ENCODE assay signal across 8 cellular contexts in the genomic region with DNA sequence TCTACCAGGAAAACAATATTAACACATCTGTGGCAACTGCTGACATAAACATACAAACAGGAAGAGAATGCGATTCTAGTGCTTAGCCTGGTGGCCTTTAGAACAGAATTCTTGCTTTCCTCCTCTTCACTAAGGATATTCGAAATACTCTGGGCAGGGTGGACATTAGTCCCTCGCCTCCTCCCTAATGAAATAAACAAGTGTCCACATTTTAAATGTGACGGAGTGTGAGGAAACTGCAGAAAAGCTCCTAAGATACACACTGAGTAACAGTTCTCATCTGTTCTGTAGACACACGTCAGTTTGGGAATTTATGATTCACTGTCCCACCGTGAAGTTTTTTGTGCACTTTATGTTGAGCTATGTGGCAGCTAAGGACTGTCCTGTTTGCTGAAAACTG. TPM values are rescaled to one million over a fixed set of nuclear protein-coding genes. Genes with fewer than 3 reads are reported as not detected.
DNase-seq lines count a peak whose midpoint lies in the region; ATAC-seq, FAIRE-seq and TF ChIP-seq lines count a peak whose summit lies in the region.

No MANE protein-coding gene starts in this region.

- CTCF ChIA-PET in CD8-positive, alpha-beta T cell (lab: Charles Lee): interaction anchor here (0.6 kb wide), 1 partner anchor 937 kb away, joined by 3 read pairs; no protein-coding TSS in a partner anchor
- CTCF ChIA-PET in HEK293 (lab: Yijun Ruan, JAX): interaction anchor here (1.0 to 1.2 kb wide), 2 partner anchors 9 to 57 kb away, joined by 3 to 5 read pairs; no protein-coding TSS in a partner anchor

- TF ChIP-seq CTCF in CD8-positive, alpha-beta T cell (IDR thresholded peaks at IDR 0.05): no peak
- TF ChIP-seq CTCF in HEK293 (tag by site-specific recombination; IDR thresholded peaks at IDR 0.05) (no peak), hepatocyte (IDR thresholded peaks at IDR 0.05; ENCODE audit: poor library complexity) (no peak)

- H3K27me3 ChIP-seq in CD8-positive, alpha-beta T cell (ENCODE audit: insufficient read depth, low read length): peaks cover 4% of the 10 kb centered on the region
- H3K27me3 ChIP-seq in hepatocyte: no peaks in the 10 kb centered on the region

- H3K27me3 Mint-ChIP-seq in CD8-positive, alpha-beta T cell (ENCODE audit: low read depth): peaks cover 50% of the 10 kb centered on the region
- peaks cover 23% of the 10 kb centered on the region for H3K27me3 Mint-ChIP-seq in activated T-helper 1 cell treated with anti-CD3 and anti-CD28 coated beads, Interleukin-12 subunit alpha, Interleukin-12 subunit beta, Interleukin-2, Interleukin-4 antibody, amounts not matched to agents 30 ng/mL and 10 ng/mL and 1 ng/mL, durations not matched to agents 14 hours and 24 hours and 36 hours (ENCODE audit: insufficient read depth)

- H3K4me3 Mint-ChIP-seq in CD8-positive, alpha-beta T cell: peak overlapping the region; percentile 51
- peak overlapping the region; percentile 81 for H3K4me3 Mint-ChIP-seq in activated T-helper 1 cell treated with anti-CD3 and anti-CD28 coated beads, Interleukin-12 subunit alpha, Interleukin-12 subunit beta, Interleukin-2, Interleukin-4 antibody, amounts not matched to agents 30 ng/mL and 10 ng/mL and 1 ng/mL, durations not matched to agents 14 hours and 24 hours and 36 hours

- H3K4me1 Mint-ChIP-seq in CD8-positive, alpha-beta T cell (ENCODE audit: low read depth): peaks cover 18% of the 10 kb centered on the region
- peaks cover 17% of the 10 kb centered on the region for H3K4me1 Mint-ChIP-seq in activated T-helper 1 cell treated with anti-CD3 and anti-CD28 coated beads, Interleukin-12 subunit alpha, Interleukin-12 subunit beta, Interleukin-2, Interleukin-4 antibody, amounts not matched to agents 30 ng/mL and 10 ng/mL and 1 ng/mL, durations not matched to agents 14 hours and 24 hours and 36 hours (ENCODE audit: low read depth)

- intact Hi-C loops in CD8-positive, alpha-beta T cell (cut with DNase I, micrococcal nuclease): no loop called here
- intact Hi-C loops in activated T-helper 1 cell treated with anti-CD3 and anti-CD28 coated beads, Interleukin-12 subunit alpha, Interleukin-12 subunit beta, Interleukin-2, Interleukin-4 antibody, amounts not matched to agents 30 ng/mL and 10 ng/mL and 1 ng/mL, durations not matched to agents 14 hours and 24 hours and 36 hours (cut with micrococcal nuclease): no loop called here

- WGBS in hepatocyte (ENCODE audit: low lambda C conversion rate, missing lambda C conversion rate): 11% methylated on average over 6 of the region's 6 CpGs

- ATAC-seq in CD8-positive, alpha-beta T cell: no peak
- ATAC-seq in GM18520 (IDR thresholded peaks at IDR 0.05; ENCODE audit: unreplicated experiment): no peak

- no peaks in the 10 kb centered on the region for H3K36me3 Mint-ChIP-seq in CD8-positive, alpha-beta T cell
- no peaks in the 10 kb centered on the region for H3K36me3 Mint-ChIP-seq in activated T-helper 1 cell treated with anti-CD3 and anti-CD28 coated beads, Interleukin-12 subunit alpha, Interleukin-12 subunit beta, Interleukin-2, Interleukin-4 antibody, amounts not matched to agents 30 ng/mL and 10 ng/mL and 1 ng/mL, durations not matched to agents 14 hours and 24 hours and 36 hours (ENCODE audit: low read depth)

- no peaks in the 10 kb centered on the region for H3K36me3 ChIP-seq in CD8-positive, alpha-beta T cell (ENCODE audit: insufficient read depth, low read length)
- no peaks in the 10 kb centered on the region for H3K36me3 ChIP-seq in HEK293 (ENCODE audit: control insufficient read depth in 2 of 2, insufficient read depth in 1 of 2, low read length in 2 of 2)
- H3K36me3 ChIP-seq in hepatocyte (replicated peaks; ENCODE audit: insufficient read depth, low read depth): no peaks in the 10 kb centered on the region

- no peak overlapping the region for H3K27ac Mint-ChIP-seq in CD8-positive, alpha-beta T cell
- H3K27ac Mint-ChIP-seq in activated T-helper 1 cell treated with anti-CD3 and anti-CD28 coated beads, Interleukin-12 subunit alpha, Interleukin-12 subunit beta, Interleukin-2, Interleukin-4 antibody, amounts not matched to agents 30 ng/mL and 10 ng/mL and 1 ng/mL, durations not matched to agents 14 hours and 24 hours and 36 hours: peak overlapping the region; percentile 37

- POLR2A ChIA-PET in CD8-positive, alpha-beta T cell (lab: Charles Lee): no interaction called here
- POLR2A ChIA-PET in HEK293 (lab: Yijun Ruan, JAX): interaction anchor here (0.8 kb wide), 1 partner anchor 58 kb away, joined by 5 read pairs; no protein-coding TSS in a partner anchor

- no peaks in the 10 kb centered on the region for H4K20me1 ChIP-seq in hepatocyte (ENCODE audit: insufficient read depth, poor library complexity, severe bottlenecking)

- no peak overlapping the region for H3K27ac ChIP-seq in CD8-positive, alpha-beta T cell (ENCODE audit: low read depth, low read length)
- H3K27ac ChIP-seq in HEK293 (ENCODE audit: extremely low read depth, low read depth, low read length) (no peak overlapping the region; the same call in 1 of the 2 replicates), hepatocyte (peak overlapping the region; percentile 93)

- peak overlapping the region; percentile 74 for H3K4me2 ChIP-seq in hepatocyte

- DNase-seq in CD8-positive, alpha-beta T cell: no peak
- DNase-seq in activated T-helper 1 cell treated with anti-CD3 and anti-CD28 coated beads, Interleukin-12 subunit alpha, Interleukin-12 subunit beta, Interleukin-2, Interleukin-4 antibody, amounts not matched to agents 30 ng/mL and 10 ng/mL and 1 ng/mL, durations not matched to agents 14 hours and 24 hours and 36 hours (ENCODE audit: low spot score): no peak
- DNase-seq in hepatocyte (ENCODE audit: low spot score) (peak; percentile 23), skeletal muscle cell (ENCODE audit: low read depth) (no peak), frontal cortex (ENCODE audit: low spot score in 2 of 2) (no peak)
- DNase-seq in central memory CD4-positive, alpha-beta T cell: no peak

- H3K9me2 ChIP-seq in hepatocyte (replicated peaks; ENCODE audit: insufficient read depth): no peaks in the 10 kb centered on the region

- peaks cover 9% of the 10 kb centered on the region for H3K4me1 ChIP-seq in CD8-positive, alpha-beta T cell (ENCODE audit: insufficient read depth, low read length)
- H3K4me1 ChIP-seq in HEK293 (ENCODE audit: control insufficient read depth, insufficient read depth, low read length) (no peaks in the 10 kb centered on the region), hepatocyte (ENCODE audit: insufficient read depth) (peaks cover 22% of the 10 kb centered on the region)

- peak overlapping the region; percentile 17 for H2AFZ ChIP-seq in hepatocyte

- peaks cover 40% of the 10 kb centered on the region for H3K79me2 ChIP-seq in hepatocyte

- no peak for FAIRE-seq in frontal cortex (lab: Jason Lieb, UNC)

- H3K9me3 Mint-ChIP-seq in CD8-positive, alpha-beta T cell: no peaks in the 10 kb centered on the region
- H3K9me3 Mint-ChIP-seq in activated T-helper 1 cell treated with anti-CD3 and anti-CD28 coated beads, Interleukin-12 subunit alpha, Interleukin-12 subunit beta, Interleukin-2, Interleukin-4 antibody, amounts not matched to agents 30 ng/mL and 10 ng/mL and 1 ng/mL, durations not matched to agents 14 hours and 24 hours and 36 hours: no peaks in the 10 kb centered on the region

- H3K4me3 ChIP-seq in CD8-positive, alpha-beta T cell (ENCODE audit: low read depth, low read length): no peak overlapping the region
- H3K4me3 ChIP-seq in HEK293 (ENCODE audit: low read depth, low read length) (peak overlapping the region; percentile 69), hepatocyte (peak overlapping the region; percentile 39), skeletal muscle cell (ENCODE audit: low read depth, low read length) (peak overlapping the region; percentile 66)

- H3K9me3 ChIP-seq in CD8-positive, alpha-beta T cell (ENCODE audit: low read length): no peaks in the 10 kb centered on the region
- H3K9me3 ChIP-seq in HEK293 (ENCODE audit: control insufficient read depth, insufficient read depth, low read depth, low read length) (no peaks in the 10 kb centered on the region), hepatocyte (ENCODE audit: low read depth) (no peaks in the 10 kb centered on the region)

TF ChIP-seq in HEK293, 187 proteins besides CTCF, POLR2A, EP300 and RAD21:
- TF ChIP-seq ZNF830 (tag by site-specific recombination; IDR thresholded peaks at IDR 0.05; ENCODE audit: low read depth): no peak
- TF ChIP-seq ZNF169 (tag by site-specific recombination; IDR thresholded peaks at IDR 0.05): no peak
- TF ChIP-seq ZNF621 (tag by site-specific recombination; IDR thresholded peaks at IDR 0.05): no peak
- no peak for TF ChIP-seq ZNF48 (tag by site-specific recombination; IDR thresholded peaks at IDR 0.05)
- TF ChIP-seq ZNF211 (tag by site-specific recombination; IDR thresholded peaks at IDR 0.05; ENCODE audit: low read depth): no peak
- no peak for TF ChIP-seq ZNF660 (tag by site-specific recombination; IDR thresholded peaks at IDR 0.05)
- TF ChIP-seq ZNF626 (tag by site-specific recombination; IDR thresholded peaks at IDR 0.05): no peak
- TF ChIP-seq SP3 (tag by site-specific recombination; IDR thresholded peaks at IDR 0.05): no peak
- no peak for TF ChIP-seq ZFHX2 (tag by site-specific recombination; conservative IDR thresholded peaks at IDR 0.05)
- no peak for TF ChIP-seq KLF16 (tag by site-specific recombination; IDR thresholded peaks at IDR 0.05)
- no peak for TF ChIP-seq ZNF221 (tag by site-specific recombination; IDR thresholded peaks at IDR 0.05; ENCODE audit: borderline replicate concordance)
- TF ChIP-seq ZNF138 (tag by site-specific recombination; IDR thresholded peaks at IDR 0.05; ENCODE audit: borderline replicate concordance): no peak
- TF ChIP-seq ZNF324 (tag by site-specific recombination; IDR thresholded peaks at IDR 0.05): no peak
- no peak for TF ChIP-seq ZNF416 (tag by site-specific recombination; IDR thresholded peaks at IDR 0.05)
- TF ChIP-seq ZNF423 (tag by site-specific recombination; IDR thresholded peaks at IDR 0.05): no peak
- TF ChIP-seq ZNF837 (tag by site-specific recombination; IDR thresholded peaks at IDR 0.05): no peak
- no peak for TF ChIP-seq SCRT2 (tag by site-specific recombination; IDR thresholded peaks at IDR 0.05)
- TF ChIP-seq ZIC2 (tag by site-specific recombination; IDR thresholded peaks at IDR 0.05): no peak

RNA-seq across cellular contexts. Expression of a gene that starts 0.6 kb away (rescaled TPM):
- not detected for total RNA-seq in CD8-positive, alpha-beta T cell
- 6.9 and 7.2 TPM in 2 replicates for total RNA-seq in activated T-helper 1 cell treated with anti-CD3 and anti-CD28 coated beads, Interleukin-12 subunit alpha, Interleukin-12 subunit beta, Interleukin-2, Interleukin-4 antibody, amounts not matched to agents 30 ng/mL and 10 ng/mL and 1 ng/mL, durations not matched to agents 14 hours and 24 hours and 36 hours
- total RNA-seq in hepatocyte: 7.9 and 13.5 TPM in 2 replicates
- polyA plus RNA-seq in hepatocyte: 5.4 and 8.8 TPM in 2 replicates
- total RNA-seq in frontal cortex: 6.5 TPM
